ENCODE assay signal across 11 cellular contexts in genomic region chr2:227608469-227609338, GRCh38. TPM values are rescaled to one million over a fixed set of nuclear protein-coding genes. Genes with fewer than 3 reads are reported as not detected.
DNase-seq lines count a peak whose midpoint lies in the region; ATAC-seq and TF ChIP-seq lines count a peak whose summit lies in the region.
"Had no signal": no experiment of that assay in that cellular context is flagged by ENCODE, and none has a peak within 500 bp of the region (broad histone marks: within the 10 kb centered on the region; RNA-seq: fewer than 3 reads in every experiment).

No MANE protein-coding gene starts in this region.

- H3K27me3 ChIP-seq in MM.1S (replicated peaks; ENCODE audit: insufficient read depth, low read length) (no peaks in the 10 kb centered on the region), aorta (ENCODE audit: control insufficient read depth in 1 of 2, insufficient read depth in 2 of 2, low read length in 1 of 2) (no peaks in the 10 kb centered on the region)

- no peaks in the 10 kb centered on the region for H3K36me3 Mint-ChIP-seq in effector memory CD8-positive, alpha-beta T cell (ENCODE audit: insufficient read depth)

- H3K4me1 ChIP-seq in MM.1S (ENCODE audit: low read length): peaks cover 11% of the 10 kb centered on the region
- no peaks in the 10 kb centered on the region for H3K4me1 ChIP-seq in aorta (ENCODE audit: control insufficient read depth in 1 of 2, insufficient read depth in 2 of 2, low read length in 2 of 2)

- no peaks in the 10 kb centered on the region for H3K9me3 Mint-ChIP-seq in effector memory CD8-positive, alpha-beta T cell
- H3K9me3 Mint-ChIP-seq: neural crest cell had no signal

- H3K36me3 ChIP-seq in MM.1S (replicated peaks; ENCODE audit: insufficient read depth, low read length) (no peaks in the 10 kb centered on the region), aorta (ENCODE audit: control insufficient read depth in 1 of 2, insufficient read depth in 2 of 2, low read length in 1 of 2) (no peaks in the 10 kb centered on the region)

- peaks cover 6 to 11% of the 10 kb centered on the region in 2 donors for H3K4me1 Mint-ChIP-seq in effector memory CD8-positive, alpha-beta T cell (ENCODE audit: low read depth in 2 of 2)
- H3K4me1 Mint-ChIP-seq: neural crest cell had no signal

- no peak overlapping the region; the same call in 1 of the 2 replicates for H3K4me2 ChIP-seq in MM.1S (ENCODE audit: low read depth, low read length)

- H3K4me3 Mint-ChIP-seq in effector memory CD8-positive, alpha-beta T cell: no peak overlapping the region
- H3K4me3 Mint-ChIP-seq: neural crest cell had no signal

- no peak overlapping the region for H2AFZ ChIP-seq in MM.1S (ENCODE audit: low read length)

- no peak overlapping the region for H3K9ac ChIP-seq in MM.1S (ENCODE audit: low read length)

- peak overlapping the region in 1 of 2 donors; percentile 29 for H3K27ac Mint-ChIP-seq in effector memory CD8-positive, alpha-beta T cell

- WGBS in aorta, 2 donors: 83 to 88% methylated on average over 16 of the region's 16 CpGs

- DNase-seq in CD1c-positive myeloid dendritic cell (ENCODE audit: extremely low spot score) (peak; percentile 89), MM.1S (peak; percentile 39), aorta (no peak), coronary artery (ENCODE audit: low spot score) (no peak), NCI-H128 (lab: John Stamatoyannopoulos, UW; ENCODE audit: unreplicated experiment) (no peak)
- DNase-seq in effector memory CD8-positive, alpha-beta T cell: no peak

- H3K27me3 Mint-ChIP-seq in effector memory CD8-positive, alpha-beta T cell: peaks cover 49 to 50% of the 10 kb centered on the region in 2 donors

- H3K4me3 ChIP-seq in MM.1S (ENCODE audit: low read length) (no peak overlapping the region), aorta (ENCODE audit: low read length in 2 of 2) (no peak overlapping the region), coronary artery (no peak overlapping the region)

- TF ChIP-seq CTCF in MM.1S (IDR thresholded peaks at IDR 0.05; ENCODE audit: low read length) (no peak), coronary artery (IDR thresholded peaks at IDR 0.05) (no peak)

- H4K20me1 ChIP-seq in MM.1S (ENCODE audit: insufficient read depth, low read length): no peaks in the 10 kb centered on the region

- ATAC-seq in GM19395 (IDR thresholded peaks at IDR 0.05; ENCODE audit: unreplicated experiment) (peak; percentile 61), aorta (ENCODE audit: low FRiP score) (no peak), HG03565 (IDR thresholded peaks at IDR 0.05; ENCODE audit: unreplicated experiment) (no peak)
- peak; percentile 31 for ATAC-seq in effector memory CD8-positive, alpha-beta T cell (replicated peaks)

- intact Hi-C loops in aorta (cut with DNase I): no loop called here

- no peak overlapping the region for H3K27ac ChIP-seq in MM.1S (ENCODE audit: low read length)
- H3K27ac ChIP-seq in aorta (ENCODE audit: low read depth in 1 of 2, low read length in 2 of 2): no peak overlapping the region
- no peak overlapping the region for H3K27ac ChIP-seq in coronary artery
- H3K27ac ChIP-seq: RWPE1 had no signal

- H3K9me3 ChIP-seq in MM.1S (replicated peaks; ENCODE audit: insufficient read depth, low read length): no peaks in the 10 kb centered on the region
- H3K9me3 ChIP-seq in aorta (ENCODE audit: control insufficient read depth, low read length): no peaks in the 10 kb centered on the region

- H3K9me2 ChIP-seq in MM.1S (replicated peaks; ENCODE audit: insufficient read depth, low read length): no peaks in the 10 kb centered on the region

- H3K79me2 ChIP-seq in MM.1S (ENCODE audit: low read length): no peaks in the 10 kb centered on the region

- no peaks in the 10 kb centered on the region for H3F3A ChIP-seq in MM.1S (ENCODE audit: insufficient read depth, low read length)

RNA-seq across cellular contexts. Expression of gene SCYGR3, which starts 5.9 kb away (rescaled TPM):
- not detected for total RNA-seq in aorta
- polyA plus RNA-seq in aorta: not detected
- total RNA-seq: frontal cortex, neural crest cell had no signal

RNA-seq across cellular contexts. Expression of gene SCYGR4, which starts 8.6 kb away (rescaled TPM):
- total RNA-seq in aorta: not detected
- polyA plus RNA-seq in aorta: not detected
- total RNA-seq: frontal cortex, neural crest cell had no signal

RNA-seq across cellular contexts. Expression of gene SCYGR2, which starts 10.0 kb away (rescaled TPM):
- not detected for total RNA-seq in aorta
- polyA plus RNA-seq in aorta: not detected
- total RNA-seq: frontal cortex, neural crest cell had no signal

RNA-seq across cellular contexts. Expression of gene SCYGR5, which starts 57.9 kb away (rescaled TPM):
- total RNA-seq in aorta: not detected
- polyA plus RNA-seq in aorta: not detected
- total RNA-seq: frontal cortex, neural crest cell had no signal

Comparison
In these comparisons a context has a peak if more than half of its experiments do, and no peak if none do; other contexts are left out.
1. DNase-seq: peak in CD1c-positive myeloid dendritic cell (single experiment) and MM.1S (single experiment); none in effector memory CD8-positive, alpha-beta T cell (0 of 3), aorta (0 of 2), coronary artery (single experiment) and NCI-H128 (single experiment).
2. ATAC-seq: peak in GM19395 (single experiment) and effector memory CD8-positive, alpha-beta T cell (single experiment); none in aorta (single experiment) and HG03565 (single experiment).